ENCODE assay signal across 13 cellular contexts in the genomic region with DNA sequence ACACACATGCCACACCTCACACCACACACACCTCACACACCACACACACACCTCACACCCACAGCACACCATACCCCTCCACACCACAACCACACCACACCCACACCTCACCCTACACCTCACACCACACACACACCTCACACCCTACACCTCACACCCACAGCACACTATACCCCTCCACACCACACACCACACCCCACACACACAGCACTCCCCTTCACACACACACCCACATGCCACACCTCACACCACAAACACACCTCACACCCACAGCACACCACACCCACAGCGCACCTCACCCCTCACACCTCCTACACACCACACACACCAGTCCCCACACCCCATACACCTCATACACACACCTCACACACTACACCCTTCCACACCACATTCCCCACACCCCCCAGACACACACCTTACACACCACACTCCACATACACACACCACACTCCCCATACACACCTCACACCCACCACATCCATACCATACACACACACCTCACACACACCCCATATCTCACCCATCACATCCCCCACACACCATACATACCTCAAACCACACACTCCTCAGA.
DNase-seq lines count a peak whose midpoint lies in the region; ATAC-seq and TF ChIP-seq lines count a peak whose summit lies in the region.
"Had no signal": no experiment of that assay in that cellular context is flagged by ENCODE, and none has a peak within 500 bp of the region (broad histone marks: within the 10 kb centered on the region; RNA-seq: fewer than 3 reads in every experiment).

No MANE protein-coding gene starts in this region.

- H3K14ac ChIP-seq in trophoblast cell (ENCODE audit: low read length): no peak overlapping the region

- peaks cover 26% of the 10 kb centered on the region for H3K4me1 Mint-ChIP-seq in CD4-positive, alpha-beta T cell (ENCODE audit: low read depth)

- no peak for DNase-seq in CD4-positive, alpha-beta T cell
- no peak for DNase-seq in RWPE1 (ENCODE audit: low spot score)
- DNase-seq in coronary artery (ENCODE audit: low spot score): no peak
- DNase-seq in trophoblast cell: no peak
- no peak for DNase-seq in amniotic stem cell (lab: John Stamatoyannopoulos, UW)
- no peak for DNase-seq in inferior parietal cortex (ENCODE audit: extremely low spot score)
- no peak for DNase-seq in stimulated activated CD4-positive, alpha-beta T cell treated with anti-CD3 and anti-CD28 coated beads, Interleukin-12 subunit alpha, Interleukin-12 subunit beta, amount 100 ng/mL, for 4 hours
- no peak for DNase-seq in UCSD-AML1 (lab: John Stamatoyannopoulos, UW; ENCODE audit: unreplicated experiment)
- DNase-seq: cerebellar nuclear complex, NCI-H2171 treated with DMSO at 0.1 percent for 48 hours, T-helper 9 cell had no signal

- no peak for TF ChIP-seq CTCF in CD4-positive, alpha-beta T cell (IDR thresholded peaks at IDR 0.05)
- TF ChIP-seq CTCF in RWPE1 (conservative IDR thresholded peaks at IDR 0.05; ENCODE audit: low read depth) (no peak), coronary artery (IDR thresholded peaks at IDR 0.05) (no peak)

- peak overlapping the region; percentile 80 for H3K23ac ChIP-seq in trophoblast cell (ENCODE audit: low read length)

- H3K9ac ChIP-seq in trophoblast cell (ENCODE audit: low read length): no peak overlapping the region

- H4K91ac ChIP-seq in trophoblast cell (ENCODE audit: low read depth, low read length): no peak overlapping the region

- H4K8ac ChIP-seq in trophoblast cell (ENCODE audit: low read depth, low read length): no peak overlapping the region

- H3K27me3 ChIP-seq in CD4-positive, alpha-beta T cell (ENCODE audit: control insufficient read depth, insufficient read depth, low read length): no peaks in the 10 kb centered on the region
- H3K27me3 ChIP-seq in trophoblast cell (ENCODE audit: insufficient read depth, low read length): no peaks in the 10 kb centered on the region

- CTCF ChIA-PET in CD4-positive, alpha-beta T cell (lab: Charles Lee): interaction anchor here (1.4 kb wide), 1 partner anchor 11 kb away, joined by 3 read pairs; no protein-coding TSS in a partner anchor
- CTCF ChIA-PET in RWPE1 (lab: Yijun Ruan, JAX): interaction anchor here (0.6 kb wide), 1 partner anchor 65 kb away, joined by 3 read pairs; no protein-coding TSS in a partner anchor

- no peak overlapping the region for H3K4ac ChIP-seq in trophoblast cell (ENCODE audit: low read depth, low read length)

- H3K4me1 ChIP-seq in trophoblast cell (ENCODE audit: control insufficient read depth in 1 of 2, insufficient read depth in 2 of 2, low read length in 2 of 2): peaks cover 2 to 9% of the 10 kb centered on the region in 2 experiments

- no peak overlapping the region for H3K4me2 ChIP-seq in trophoblast cell (ENCODE audit: low read length)

- H3K27ac Mint-ChIP-seq in CD4-positive, alpha-beta T cell: peak overlapping the region; percentile 62

- WGBS in trophoblast cell (ENCODE audit: extremely low coverage, insufficient coverage, insufficient read length): no CpG with 5 or more reads among the region's 1 CpG

- H3K9me3 ChIP-seq in CD4-positive, alpha-beta T cell (ENCODE audit: control insufficient read depth, low read length): no peaks in the 10 kb centered on the region
- H3K9me3 ChIP-seq in trophoblast cell (ENCODE audit: insufficient read depth, low read depth, low read length): peaks cover 8% of the 10 kb centered on the region

- no peaks in the 10 kb centered on the region for H3K79me1 ChIP-seq in trophoblast cell (ENCODE audit: low read length)

- H3K4me3 Mint-ChIP-seq in CD4-positive, alpha-beta T cell: no peak overlapping the region

- intact Hi-C loops in CD4-positive, alpha-beta T cell (cut with DNase I, micrococcal nuclease): no loop called here

- POLR2A ChIA-PET in CD4-positive, alpha-beta T cell (lab: Charles Lee): no interaction called here
- POLR2A ChIA-PET in RWPE1 (lab: Yijun Ruan, JAX; ENCODE audit: low non-redundant PET): no interaction called here

- H2AFZ ChIP-seq in trophoblast cell (ENCODE audit: insufficient read depth, low read length, poor library complexity): no peak overlapping the region

- no peaks in the 10 kb centered on the region for H3K9me3 Mint-ChIP-seq in CD4-positive, alpha-beta T cell

- H3K79me2 ChIP-seq in trophoblast cell (ENCODE audit: control insufficient read depth, insufficient read depth, low read length, poor library complexity): no peaks in the 10 kb centered on the region

- peaks cover 93% of the 10 kb centered on the region for H3K36me3 Mint-ChIP-seq in CD4-positive, alpha-beta T cell (ENCODE audit: low read depth)

- no peak overlapping the region for H2BK5ac ChIP-seq in trophoblast cell (ENCODE audit: low read depth, low read length, poor library complexity)

- H3K27me3 Mint-ChIP-seq in CD4-positive, alpha-beta T cell: no peaks in the 10 kb centered on the region

- no peak overlapping the region for H3K4me3 ChIP-seq in coronary artery
- H3K4me3 ChIP-seq in trophoblast cell (ENCODE audit: low read depth, low read length): peak overlapping the region; percentile 59
- H3K4me3 ChIP-seq: skin epidermis had no signal

- no peak overlapping the region for H3K27ac ChIP-seq in CD4-positive, alpha-beta T cell (ENCODE audit: low read depth, low read length)
- H3K27ac ChIP-seq in RWPE1 (peak overlapping the region; percentile 49), coronary artery (peak overlapping the region; percentile 56 to 85), trophoblast cell (ENCODE audit: low read depth, low read length) (no peak overlapping the region)
- H3K27ac ChIP-seq: C4-2B had no signal

- peak overlapping the region; percentile 9 for H3K18ac ChIP-seq in trophoblast cell (ENCODE audit: low read length)

- no peak overlapping the region for H2AK5ac ChIP-seq in trophoblast cell (ENCODE audit: low read length)

- ATAC-seq in CD4-positive, alpha-beta T cell (ENCODE audit: poor library complexity): no peak

- H3K36me3 ChIP-seq in trophoblast cell (ENCODE audit: control insufficient read depth in 1 of 2, insufficient read depth in 2 of 2, low read length in 2 of 2): peaks cover 78 to 84% of the 10 kb centered on the region in 2 experiments

- H2BK120ac ChIP-seq in trophoblast cell (ENCODE audit: insufficient read depth, low read length, poor library complexity): no peak overlapping the region

- H2BK12ac ChIP-seq in trophoblast cell (ENCODE audit: low read length): no peak overlapping the region

- no peak overlapping the region for H4K12ac ChIP-seq in trophoblast cell (ENCODE audit: low read depth, low read length)

Comparison
In these comparisons a context has a peak if more than half of its experiments do, and no peak if none do; other contexts are left out.
1. H3K27ac ChIP-seq: peak in RWPE1 (single experiment) and coronary artery (2 of 2); none in CD4-positive, alpha-beta T cell (single experiment) and trophoblast cell (single experiment).